8 cellular contexts compared by ENCODE assay signal in genomic region chr4:84966382-84967291, GRCh38. TPM values are rescaled to one million over a fixed set of nuclear protein-coding genes. Genes with fewer than 3 reads are reported as not detected.
A peak's percentile ranks its signal among the peaks of the same experiment; 100 is the strongest.
DNase-seq lines count a peak whose midpoint lies in the region; ATAC-seq and TF ChIP-seq lines count a peak whose summit lies in the region.

WDFY3 (minus strand) TSS chr4:84966690; CDS start chr4:84860591, 106,099 bp downstream.

- peak within 1 kb of the TSS; percentile 97 for H2BK120ac ChIP-seq in mesenchymal stem cell (ENCODE audit: low read depth, low read length)

- peak within 1 kb of the TSS; percentile 88 for H2BK5ac ChIP-seq in mesenchymal stem cell (ENCODE audit: low read depth, low read length, poor library complexity, severe bottlenecking)

- H3K9ac ChIP-seq in mesenchymal stem cell (ENCODE audit: low read length): peak within 1 kb of the TSS; percentile 92

- TF ChIP-seq POLR2A in erythroblast (IDR thresholded peaks at IDR 0.05; ENCODE audit: low read length): peak; percentile 43

- H2BK12ac ChIP-seq in mesenchymal stem cell (ENCODE audit: low read length in 2 of 2): peak within 1 kb of the TSS in 1 of 2 experiments; percentile 72

- peak within 1 kb of the TSS; percentile 100 for H2AFZ ChIP-seq in mesenchymal stem cell (ENCODE audit: low read depth, low read length)

- H3K14ac ChIP-seq in mesenchymal stem cell (ENCODE audit: low read length in 2 of 2): peak within 1 kb of the TSS; percentile 15 to 100

- under 1% methylated on average over 58 of the region's 60 CpGs for WGBS in mesenchymal stem cell

- peak within 1 kb of the TSS; percentile 79 for H3K4me2 ChIP-seq in mesenchymal stem cell (ENCODE audit: low read length, poor library complexity, severe bottlenecking)

- H4K91ac ChIP-seq in mesenchymal stem cell (ENCODE audit: low read length): peak within 1 kb of the TSS; percentile 74

- H3K9me3 ChIP-seq in mesenchymal stem cell (ENCODE audit: control insufficient read depth, low read length): no peaks in the 10 kb centered on the region

- peak within 1 kb of the TSS; percentile 60 to 98 for H3K23ac ChIP-seq in mesenchymal stem cell (ENCODE audit: low read length in 2 of 2)

- H4K8ac ChIP-seq in mesenchymal stem cell (ENCODE audit: low read length): peak within 1 kb of the TSS; percentile 82

- H3K4ac ChIP-seq in mesenchymal stem cell (ENCODE audit: low read depth in 1 of 2, low read length in 2 of 2): peak within 1 kb of the TSS; percentile 62 to 98

- H3K4me3 ChIP-seq in mesenchymal stem cell (ENCODE audit: insufficient read depth in 1 of 2, low read depth in 1 of 2, low read length in 2 of 2): peak within 1 kb of the TSS; percentile 92 to 100

- TF ChIP-seq CTCF in VCaP (conservative IDR thresholded peaks at IDR 0.05): no peak

- peak; percentile 92 for DNase-seq in ELF-1 (ENCODE audit: low read depth, low spot score)
- DNase-seq in NCI-H2107 treated with DMSO at 0.1 percent for 48 hours (lab: John Stamatoyannopoulos, UW; ENCODE audit: unreplicated experiment): peak; percentile 51
- DNase-seq in erythroblast (lab: John Stamatoyannopoulos, UW): peak; percentile 78 to 84
- peak; percentile 95 for DNase-seq in mesenchymal stem cell
- peak; percentile 89 for DNase-seq in superior temporal gyrus (ENCODE audit: extremely low spot score)

- H3K79me1 ChIP-seq in mesenchymal stem cell (replicated peaks; ENCODE audit: low read length, poor library complexity, severe bottlenecking): no peaks in the 10 kb centered on the region

- no peaks in the 10 kb centered on the region for H3K27me3 ChIP-seq in mesenchymal stem cell (ENCODE audit: control insufficient read depth in 1 of 2, insufficient read depth in 1 of 2, low read length in 2 of 2)

- peak within 1 kb of the TSS; percentile 97 for H3K27ac ChIP-seq in VCaP
- H3K27ac ChIP-seq in mesenchymal stem cell (ENCODE audit: low read length, poor library complexity, severe bottlenecking): peak within 1 kb of the TSS; percentile 79

- H2AK5ac ChIP-seq in mesenchymal stem cell (ENCODE audit: low read length, severe bottlenecking): peak within 1 kb of the TSS; percentile 19

- peaks cover 3% of the 10 kb centered on the region for H3K4me1 ChIP-seq in mesenchymal stem cell (ENCODE audit: control insufficient read depth, insufficient read depth, low read depth, low read length)

- peak within 1 kb of the TSS; percentile 99 for H2BK15ac ChIP-seq in mesenchymal stem cell (ENCODE audit: low read depth, poor library complexity, severe bottlenecking)

- ATAC-seq in HG02678 (IDR thresholded peaks at IDR 0.05; ENCODE audit: unreplicated experiment): peak; percentile 66
- no peak for ATAC-seq in GM19397 (IDR thresholded peaks at IDR 0.05; ENCODE audit: unreplicated experiment)

- peak within 1 kb of the TSS; percentile 99 to 100 for H3K18ac ChIP-seq in mesenchymal stem cell (ENCODE audit: low read depth in 1 of 2, low read length in 2 of 2)

- no peaks in the 10 kb centered on the region for H3K36me3 ChIP-seq in mesenchymal stem cell (ENCODE audit: control insufficient read depth in 1 of 2, insufficient read depth in 2 of 2, low read depth in 1 of 2, low read length in 2 of 2)

RNA-seq across cellular contexts. Expression of gene WDFY3, which starts in this region (rescaled TPM):
- 20.6 TPM for polyA plus RNA-seq in mesenchymal stem cell (2013, experiment 1 of 2)
- polyA plus RNA-seq in mesenchymal stem cell (2013, experiment 2 of 2): 20.5 TPM
